In the genomic region with DNA sequence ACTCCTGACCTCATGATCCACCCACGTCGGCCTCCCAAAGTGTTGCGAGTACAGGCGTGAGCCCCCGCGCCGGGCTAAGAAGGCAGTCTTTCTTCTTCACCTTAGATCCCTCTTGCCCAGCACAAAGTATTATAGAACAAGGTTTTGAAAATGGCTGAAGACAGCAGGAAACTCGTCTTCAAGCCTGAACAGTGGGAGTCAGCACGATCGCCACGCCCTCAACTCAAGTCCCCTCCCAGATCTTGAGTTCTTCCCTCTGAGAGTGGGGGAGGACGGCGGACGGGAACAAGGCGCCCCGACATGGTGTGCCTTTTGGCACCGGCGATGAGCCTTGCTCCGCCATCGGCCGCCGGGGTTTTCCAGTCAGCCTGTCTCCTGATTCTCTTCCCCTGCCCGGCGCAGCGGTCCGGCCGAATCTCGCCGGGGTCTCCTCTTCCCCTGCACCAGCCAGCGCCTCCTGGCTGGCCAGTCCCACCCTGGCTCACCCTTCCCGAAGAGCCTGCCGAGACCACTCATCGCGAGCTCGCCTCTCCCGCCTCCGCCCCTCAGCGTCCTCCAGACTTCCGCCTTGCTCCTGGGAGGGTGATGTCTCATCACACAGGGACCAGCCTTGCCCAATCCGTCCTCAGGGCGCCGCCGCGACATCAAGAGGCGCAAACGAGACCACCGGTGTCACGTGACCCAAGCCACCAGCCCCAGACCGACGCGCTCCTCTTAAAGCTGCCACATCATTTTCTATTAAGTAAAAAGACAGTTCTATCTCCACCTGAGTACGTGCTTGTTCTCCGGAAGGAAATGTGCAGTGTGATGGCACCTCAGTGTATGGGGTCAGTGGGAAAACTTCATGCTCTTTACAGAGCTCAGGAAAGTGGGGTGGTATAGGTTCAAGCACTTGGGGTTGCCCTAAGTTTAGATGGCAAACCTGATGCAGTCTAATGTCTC, we compare ENCODE assay signal across 1 cellular context.
TF ChIP-seq lines count a peak whose summit lies in the region.

A gene with protein sequence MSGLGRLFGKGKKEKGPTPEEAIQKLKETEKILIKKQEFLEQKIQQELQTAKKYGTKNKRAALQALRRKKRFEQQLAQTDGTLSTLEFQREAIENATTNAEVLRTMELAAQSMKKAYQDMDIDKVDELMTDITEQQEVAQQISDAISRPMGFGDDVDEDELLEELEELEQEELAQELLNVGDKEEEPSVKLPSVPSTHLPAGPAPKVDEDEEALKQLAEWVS (minus strand): TSS at position 565 of the 942 bp plus-strand sequence. CDS start 49 bp downstream, at position 516.

TF ChIP-seq in K562, 482 proteins besides CTCF, POLR2A, EP300 and RAD21 (continued from another document and continues in another):
- TF ChIP-seq, protein P1, sequence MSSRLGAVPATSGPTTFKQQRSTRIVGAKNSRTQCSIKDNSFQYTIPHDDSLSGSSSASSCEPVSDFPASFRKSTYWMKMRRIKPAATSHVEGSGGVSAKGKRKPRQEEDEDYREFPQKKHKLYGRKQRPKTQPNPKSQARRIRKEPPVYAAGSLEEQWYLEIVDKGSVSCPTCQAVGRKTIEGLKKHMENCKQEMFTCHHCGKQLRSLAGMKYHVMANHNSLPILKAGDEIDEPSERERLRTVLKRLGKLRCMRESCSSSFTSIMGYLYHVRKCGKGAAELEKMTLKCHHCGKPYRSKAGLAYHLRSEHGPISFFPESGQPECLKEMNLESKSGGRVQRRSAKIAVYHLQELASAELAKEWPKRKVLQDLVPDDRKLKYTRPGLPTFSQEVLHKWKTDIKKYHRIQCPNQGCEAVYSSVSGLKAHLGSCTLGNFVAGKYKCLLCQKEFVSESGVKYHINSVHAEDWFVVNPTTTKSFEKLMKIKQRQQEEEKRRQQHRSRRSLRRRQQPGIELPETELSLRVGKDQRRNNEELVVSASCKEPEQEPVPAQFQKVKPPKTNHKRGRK (tag; IDR thresholded peaks at IDR 0.05) = no peak
- no peak for TF ChIP-seq ARNT (IDR thresholded peaks at IDR 0.05)
- no peak for TF ChIP-seq IFI16 (CRISPR knock-in tag; IDR thresholded peaks at IDR 0.05)
- TF ChIP-seq HIVEP1 (CRISPR knock-in tag; IDR thresholded peaks at IDR 0.05) = peak; percentile 82
- no peak for TF ChIP-seq RBM25 (IDR thresholded peaks at IDR 0.05; ENCODE audit: low read depth, low read length, severe bottlenecking)
- TF ChIP-seq ZNF79 (CRISPR knock-in tag; IDR thresholded peaks at IDR 0.05; ENCODE audit: low read depth) = no peak
- no peak for TF ChIP-seq HNRNPL (IDR thresholded peaks at IDR 0.05; ENCODE audit: low read depth, low read length)
- TF ChIP-seq RBM17 (IDR thresholded peaks at IDR 0.05; ENCODE audit: borderline replicate concordance, low read depth, low read length) = no peak
- TF ChIP-seq, protein P2, sequence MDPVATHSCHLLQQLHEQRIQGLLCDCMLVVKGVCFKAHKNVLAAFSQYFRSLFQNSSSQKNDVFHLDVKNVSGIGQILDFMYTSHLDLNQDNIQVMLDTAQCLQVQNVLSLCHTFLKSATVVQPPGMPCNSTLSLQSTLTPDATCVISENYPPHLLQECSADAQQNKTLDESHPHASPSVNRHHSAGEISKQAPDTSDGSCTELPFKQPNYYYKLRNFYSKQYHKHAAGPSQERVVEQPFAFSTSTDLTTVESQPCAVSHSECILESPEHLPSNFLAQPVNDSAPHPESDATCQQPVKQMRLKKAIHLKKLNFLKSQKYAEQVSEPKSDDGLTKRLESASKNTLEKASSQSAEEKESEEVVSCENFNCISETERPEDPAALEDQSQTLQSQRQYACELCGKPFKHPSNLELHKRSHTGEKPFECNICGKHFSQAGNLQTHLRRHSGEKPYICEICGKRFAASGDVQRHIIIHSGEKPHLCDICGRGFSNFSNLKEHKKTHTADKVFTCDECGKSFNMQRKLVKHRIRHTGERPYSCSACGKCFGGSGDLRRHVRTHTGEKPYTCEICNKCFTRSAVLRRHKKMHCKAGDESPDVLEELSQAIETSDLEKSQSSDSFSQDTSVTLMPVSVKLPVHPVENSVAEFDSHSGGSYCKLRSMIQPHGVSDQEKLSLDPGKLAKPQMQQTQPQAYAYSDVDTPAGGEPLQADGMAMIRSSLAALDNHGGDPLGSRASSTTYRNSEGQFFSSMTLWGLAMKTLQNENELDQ (CRISPR knock-in tag; IDR thresholded peaks at IDR 0.05; ENCODE audit: borderline replicate concordance) = no peak
- no peak for TF ChIP-seq JUNB (CRISPR knock-in tag; conservative IDR thresholded peaks at IDR 0.05)
- no peak for TF ChIP-seq RFX5 (IDR thresholded peaks at IDR 0.05; ENCODE audit: low read depth, low read length)
- TF ChIP-seq, protein P3, sequence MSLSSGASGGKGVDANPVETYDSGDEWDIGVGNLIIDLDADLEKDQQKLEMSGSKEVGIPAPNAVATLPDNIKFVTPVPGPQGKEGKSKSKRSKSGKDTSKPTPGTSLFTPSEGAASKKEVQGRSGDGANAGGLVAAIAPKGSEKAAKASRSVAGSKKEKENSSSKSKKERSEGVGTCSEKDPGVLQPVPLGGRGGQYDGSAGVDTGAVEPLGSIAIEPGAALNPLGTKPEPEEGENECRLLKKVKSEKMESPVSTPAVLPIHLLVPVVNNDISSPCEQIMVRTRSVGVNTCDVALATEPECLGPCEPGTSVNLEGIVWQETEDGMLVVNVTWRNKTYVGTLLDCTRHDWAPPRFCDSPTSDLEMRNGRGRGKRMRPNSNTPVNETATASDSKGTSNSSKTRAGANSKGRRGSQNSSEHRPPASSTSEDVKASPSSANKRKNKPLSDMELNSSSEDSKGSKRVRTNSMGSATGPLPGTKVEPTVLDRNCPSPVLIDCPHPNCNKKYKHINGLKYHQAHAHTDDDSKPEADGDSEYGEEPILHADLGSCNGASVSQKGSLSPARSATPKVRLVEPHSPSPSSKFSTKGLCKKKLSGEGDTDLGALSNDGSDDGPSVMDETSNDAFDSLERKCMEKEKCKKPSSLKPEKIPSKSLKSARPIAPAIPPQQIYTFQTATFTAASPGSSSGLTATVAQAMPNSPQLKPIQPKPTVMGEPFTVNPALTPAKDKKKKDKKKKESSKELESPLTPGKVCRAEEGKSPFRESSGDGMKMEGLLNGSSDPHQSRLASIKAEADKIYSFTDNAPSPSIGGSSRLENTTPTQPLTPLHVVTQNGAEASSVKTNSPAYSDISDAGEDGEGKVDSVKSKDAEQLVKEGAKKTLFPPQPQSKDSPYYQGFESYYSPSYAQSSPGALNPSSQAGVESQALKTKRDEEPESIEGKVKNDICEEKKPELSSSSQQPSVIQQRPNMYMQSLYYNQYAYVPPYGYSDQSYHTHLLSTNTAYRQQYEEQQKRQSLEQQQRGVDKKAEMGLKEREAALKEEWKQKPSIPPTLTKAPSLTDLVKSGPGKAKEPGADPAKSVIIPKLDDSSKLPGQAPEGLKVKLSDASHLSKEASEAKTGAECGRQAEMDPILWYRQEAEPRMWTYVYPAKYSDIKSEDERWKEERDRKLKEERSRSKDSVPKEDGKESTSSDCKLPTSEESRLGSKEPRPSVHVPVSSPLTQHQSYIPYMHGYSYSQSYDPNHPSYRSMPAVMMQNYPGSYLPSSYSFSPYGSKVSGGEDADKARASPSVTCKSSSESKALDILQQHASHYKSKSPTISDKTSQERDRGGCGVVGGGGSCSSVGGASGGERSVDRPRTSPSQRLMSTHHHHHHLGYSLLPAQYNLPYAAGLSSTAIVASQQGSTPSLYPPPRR (CRISPR knock-in tag; IDR thresholded peaks at IDR 0.05; ENCODE audit: borderline replicate concordance) = no peak
- TF ChIP-seq HNRNPUL1 (IDR thresholded peaks at IDR 0.05; ENCODE audit: low read length) = no peak
- TF ChIP-seq NFYB (IDR thresholded peaks at IDR 0.05; ENCODE audit: extremely low read depth, insufficient read length) = peak; percentile 71
- no peak for TF ChIP-seq ZNF76 (CRISPR knock-in tag; IDR thresholded peaks at IDR 0.05; ENCODE audit: borderline replicate concordance)
- no peak for TF ChIP-seq ZNF184 (CRISPR knock-in tag; IDR thresholded peaks at IDR 0.05)
- TF ChIP-seq U2AF1 (optimal IDR thresholded peaks at IDR 0.05; ENCODE audit: low read depth, low read length) = no peak
- TF ChIP-seq ZC3H11A (IDR thresholded peaks at IDR 0.05; ENCODE audit: low read depth, low read length) = no peak
- no peak for TF ChIP-seq DPF2 (IDR thresholded peaks at IDR 0.05)
- no peak for TF ChIP-seq ZNF354B (CRISPR knock-in tag; IDR thresholded peaks at IDR 0.05)
- TF ChIP-seq, protein P4, sequence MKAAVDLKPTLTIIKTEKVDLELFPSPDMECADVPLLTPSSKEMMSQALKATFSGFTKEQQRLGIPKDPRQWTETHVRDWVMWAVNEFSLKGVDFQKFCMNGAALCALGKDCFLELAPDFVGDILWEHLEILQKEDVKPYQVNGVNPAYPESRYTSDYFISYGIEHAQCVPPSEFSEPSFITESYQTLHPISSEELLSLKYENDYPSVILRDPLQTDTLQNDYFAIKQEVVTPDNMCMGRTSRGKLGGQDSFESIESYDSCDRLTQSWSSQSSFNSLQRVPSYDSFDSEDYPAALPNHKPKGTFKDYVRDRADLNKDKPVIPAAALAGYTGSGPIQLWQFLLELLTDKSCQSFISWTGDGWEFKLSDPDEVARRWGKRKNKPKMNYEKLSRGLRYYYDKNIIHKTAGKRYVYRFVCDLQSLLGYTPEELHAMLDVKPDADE (conservative IDR thresholded peaks at IDR 0.05; ENCODE audit: control insufficient read depth, low read depth, low read length) = no peak
- peak; percentile 91 for TF ChIP-seq PHF8 (IDR thresholded peaks at IDR 0.05; ENCODE audit: borderline replicate concordance, low read length)
- no peak for TF ChIP-seq PTRF (tag; IDR thresholded peaks at IDR 0.05)
- TF ChIP-seq, protein P5, sequence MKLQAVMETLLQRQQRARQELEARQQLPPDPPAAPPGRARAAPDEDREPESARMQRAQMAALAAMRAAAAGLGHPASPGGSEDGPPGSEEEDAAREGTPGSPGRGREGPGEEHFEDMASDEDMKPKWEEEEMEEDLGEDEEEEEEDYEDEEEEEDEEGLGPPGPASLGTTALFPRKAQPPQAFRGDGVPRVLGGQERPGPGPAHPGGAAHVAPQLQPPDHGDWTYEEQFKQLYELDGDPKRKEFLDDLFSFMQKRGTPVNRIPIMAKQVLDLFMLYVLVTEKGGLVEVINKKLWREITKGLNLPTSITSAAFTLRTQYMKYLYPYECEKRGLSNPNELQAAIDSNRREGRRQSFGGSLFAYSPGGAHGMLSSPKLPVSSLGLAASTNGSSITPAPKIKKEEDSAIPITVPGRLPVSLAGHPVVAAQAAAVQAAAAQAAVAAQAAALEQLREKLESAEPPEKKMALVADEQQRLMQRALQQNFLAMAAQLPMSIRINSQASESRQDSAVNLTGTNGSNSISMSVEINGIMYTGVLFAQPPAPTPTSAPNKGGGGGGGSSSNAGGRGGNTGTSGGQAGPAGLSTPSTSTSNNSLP (IDR thresholded peaks at IDR 0.05; ENCODE audit: borderline replicate concordance, low read depth, low read length) = no peak
- TF ChIP-seq NR2F6 (CRISPR knock-in tag; IDR thresholded peaks at IDR 0.05) = peak; percentile 52; the same call in 1 of the 2 replicates
- TF ChIP-seq, protein P6, sequence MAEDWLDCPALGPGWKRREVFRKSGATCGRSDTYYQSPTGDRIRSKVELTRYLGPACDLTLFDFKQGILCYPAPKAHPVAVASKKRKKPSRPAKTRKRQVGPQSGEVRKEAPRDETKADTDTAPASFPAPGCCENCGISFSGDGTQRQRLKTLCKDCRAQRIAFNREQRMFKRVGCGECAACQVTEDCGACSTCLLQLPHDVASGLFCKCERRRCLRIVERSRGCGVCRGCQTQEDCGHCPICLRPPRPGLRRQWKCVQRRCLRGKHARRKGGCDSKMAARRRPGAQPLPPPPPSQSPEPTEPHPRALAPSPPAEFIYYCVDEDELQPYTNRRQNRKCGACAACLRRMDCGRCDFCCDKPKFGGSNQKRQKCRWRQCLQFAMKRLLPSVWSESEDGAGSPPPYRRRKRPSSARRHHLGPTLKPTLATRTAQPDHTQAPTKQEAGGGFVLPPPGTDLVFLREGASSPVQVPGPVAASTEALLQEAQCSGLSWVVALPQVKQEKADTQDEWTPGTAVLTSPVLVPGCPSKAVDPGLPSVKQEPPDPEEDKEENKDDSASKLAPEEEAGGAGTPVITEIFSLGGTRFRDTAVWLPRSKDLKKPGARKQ (CRISPR knock-in tag; IDR thresholded peaks at IDR 0.05) = no peak
- no peak for TF ChIP-seq HSF4 (CRISPR knock-in tag; IDR thresholded peaks at IDR 0.05; ENCODE audit: borderline replicate concordance)
- no peak for TF ChIP-seq STAT5A (IDR thresholded peaks at IDR 0.05; ENCODE audit: borderline replicate concordance, low read length)
- peak; percentile 99 for TF ChIP-seq RAD51 (IDR thresholded peaks at IDR 0.05; ENCODE audit: borderline replicate concordance, low read depth)
- no peak for TF ChIP-seq SNRNP70 (optimal IDR thresholded peaks at IDR 0.05; ENCODE audit: low read depth, low read length)
- no peak for TF ChIP-seq ZSCAN29 (IDR thresholded peaks at IDR 0.05)
- TF ChIP-seq, protein P7, sequence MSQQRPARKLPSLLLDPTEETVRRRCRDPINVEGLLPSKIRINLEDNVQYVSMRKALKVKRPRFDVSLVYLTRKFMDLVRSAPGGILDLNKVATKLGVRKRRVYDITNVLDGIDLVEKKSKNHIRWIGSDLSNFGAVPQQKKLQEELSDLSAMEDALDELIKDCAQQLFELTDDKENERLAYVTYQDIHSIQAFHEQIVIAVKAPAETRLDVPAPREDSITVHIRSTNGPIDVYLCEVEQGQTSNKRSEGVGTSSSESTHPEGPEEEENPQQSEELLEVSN (IDR thresholded peaks at IDR 0.05; ENCODE audit: borderline replicate concordance in 1 of 2, extremely low read depth in 1 of 2, insufficient read depth in 1 of 2, insufficient read length in 1 of 2, low read depth in 1 of 2, low read length in 1 of 2, poor library complexity in 1 of 2, severe bottlenecking in 1 of 2) = peak; percentile 14 to 53
- peak in 1 of 2 experiments; percentile 58; a peak in 1 of 4 replicates for TF ChIP-seq CSDE1 (IDR thresholded peaks at IDR 0.05)
- TF ChIP-seq HDGF (IDR thresholded peaks at IDR 0.05) = no peak
- TF ChIP-seq ZNF311 (CRISPR knock-in tag; IDR thresholded peaks at IDR 0.05) = no peak
- TF ChIP-seq L3MBTL2 (IDR thresholded peaks at IDR 0.05) = peak; percentile 56
- no peak for TF ChIP-seq NELFE (IDR thresholded peaks at IDR 0.05; ENCODE audit: insufficient read depth, insufficient read length)
- peak; percentile 63; the same call in 1 of the 2 replicates for TF ChIP-seq CEBPG (CRISPR knock-in tag; IDR thresholded peaks at IDR 0.05)
- TF ChIP-seq CEBPG (tag; conservative IDR thresholded peaks at IDR 0.05 in 1 of 2, IDR thresholded peaks at IDR 0.05 in 1 of 2) = peak in 1 of 2 experiments; percentile 27; a peak in 1 of 4 replicates
- TF ChIP-seq YBX1 (IDR thresholded peaks at IDR 0.05) = no peak
- no peak for TF ChIP-seq ZBTB17 (CRISPR knock-in tag; IDR thresholded peaks at IDR 0.05)
- TF ChIP-seq, protein P8, sequence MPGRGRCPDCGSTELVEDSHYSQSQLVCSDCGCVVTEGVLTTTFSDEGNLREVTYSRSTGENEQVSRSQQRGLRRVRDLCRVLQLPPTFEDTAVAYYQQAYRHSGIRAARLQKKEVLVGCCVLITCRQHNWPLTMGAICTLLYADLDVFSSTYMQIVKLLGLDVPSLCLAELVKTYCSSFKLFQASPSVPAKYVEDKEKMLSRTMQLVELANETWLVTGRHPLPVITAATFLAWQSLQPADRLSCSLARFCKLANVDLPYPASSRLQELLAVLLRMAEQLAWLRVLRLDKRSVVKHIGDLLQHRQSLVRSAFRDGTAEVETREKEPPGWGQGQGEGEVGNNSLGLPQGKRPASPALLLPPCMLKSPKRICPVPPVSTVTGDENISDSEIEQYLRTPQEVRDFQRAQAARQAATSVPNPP (IDR thresholded peaks at IDR 0.05; ENCODE audit: borderline replicate concordance, insufficient read depth, insufficient read length) = no peak
